In the genomic region with DNA sequence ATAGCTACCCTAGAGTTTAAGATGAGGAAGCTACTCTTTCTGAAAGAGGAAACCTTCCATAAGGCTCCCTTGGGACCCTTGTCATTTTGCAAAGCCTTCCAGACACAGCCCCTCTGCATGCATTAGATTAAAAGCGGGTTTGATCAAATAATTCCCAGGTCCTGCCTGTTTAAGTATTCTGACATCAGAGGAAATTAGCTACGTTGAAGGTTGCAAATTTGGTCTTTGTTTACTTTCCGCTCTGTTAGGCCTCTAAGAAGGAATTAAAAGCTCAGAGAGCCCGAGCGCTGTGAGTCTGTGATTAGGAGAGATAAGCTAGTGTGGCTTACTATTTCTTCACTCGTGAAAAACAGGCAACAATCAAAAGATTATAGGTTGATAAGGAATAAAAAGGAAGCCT, we compare ENCODE assay signal across 1 cellular context.
TF ChIP-seq lines count a peak whose summit lies in the region.

No MANE protein-coding gene starts in this region.

TF ChIP-seq in GM23338, 12 proteins besides CTCF, POLR2A, EP300 and RAD21 (continued from another document):
- TF ChIP-seq REST (IDR thresholded peaks at IDR 0.05; ENCODE audit: unreplicated experiment) (no peak), EZH2 (IDR thresholded peaks at IDR 0.05; ENCODE audit: low read depth, unreplicated experiment) (no peak), JUNB (IDR thresholded peaks at IDR 0.05; ENCODE audit: unreplicated experiment) (no peak), CREB1 (CRISPR knock-in tag; IDR thresholded peaks at IDR 0.05; ENCODE audit: low read depth) (no peak), EZH2phosphoT487 (IDR thresholded peaks at IDR 0.05; ENCODE audit: unreplicated experiment) (no peak), STAT1 (IDR thresholded peaks at IDR 0.05; ENCODE audit: unreplicated experiment) (no peak), POLR2AphosphoS5 (IDR thresholded peaks at IDR 0.05; ENCODE audit: low read depth) (no peak)
- TF ChIP-seq, protein P1, sequence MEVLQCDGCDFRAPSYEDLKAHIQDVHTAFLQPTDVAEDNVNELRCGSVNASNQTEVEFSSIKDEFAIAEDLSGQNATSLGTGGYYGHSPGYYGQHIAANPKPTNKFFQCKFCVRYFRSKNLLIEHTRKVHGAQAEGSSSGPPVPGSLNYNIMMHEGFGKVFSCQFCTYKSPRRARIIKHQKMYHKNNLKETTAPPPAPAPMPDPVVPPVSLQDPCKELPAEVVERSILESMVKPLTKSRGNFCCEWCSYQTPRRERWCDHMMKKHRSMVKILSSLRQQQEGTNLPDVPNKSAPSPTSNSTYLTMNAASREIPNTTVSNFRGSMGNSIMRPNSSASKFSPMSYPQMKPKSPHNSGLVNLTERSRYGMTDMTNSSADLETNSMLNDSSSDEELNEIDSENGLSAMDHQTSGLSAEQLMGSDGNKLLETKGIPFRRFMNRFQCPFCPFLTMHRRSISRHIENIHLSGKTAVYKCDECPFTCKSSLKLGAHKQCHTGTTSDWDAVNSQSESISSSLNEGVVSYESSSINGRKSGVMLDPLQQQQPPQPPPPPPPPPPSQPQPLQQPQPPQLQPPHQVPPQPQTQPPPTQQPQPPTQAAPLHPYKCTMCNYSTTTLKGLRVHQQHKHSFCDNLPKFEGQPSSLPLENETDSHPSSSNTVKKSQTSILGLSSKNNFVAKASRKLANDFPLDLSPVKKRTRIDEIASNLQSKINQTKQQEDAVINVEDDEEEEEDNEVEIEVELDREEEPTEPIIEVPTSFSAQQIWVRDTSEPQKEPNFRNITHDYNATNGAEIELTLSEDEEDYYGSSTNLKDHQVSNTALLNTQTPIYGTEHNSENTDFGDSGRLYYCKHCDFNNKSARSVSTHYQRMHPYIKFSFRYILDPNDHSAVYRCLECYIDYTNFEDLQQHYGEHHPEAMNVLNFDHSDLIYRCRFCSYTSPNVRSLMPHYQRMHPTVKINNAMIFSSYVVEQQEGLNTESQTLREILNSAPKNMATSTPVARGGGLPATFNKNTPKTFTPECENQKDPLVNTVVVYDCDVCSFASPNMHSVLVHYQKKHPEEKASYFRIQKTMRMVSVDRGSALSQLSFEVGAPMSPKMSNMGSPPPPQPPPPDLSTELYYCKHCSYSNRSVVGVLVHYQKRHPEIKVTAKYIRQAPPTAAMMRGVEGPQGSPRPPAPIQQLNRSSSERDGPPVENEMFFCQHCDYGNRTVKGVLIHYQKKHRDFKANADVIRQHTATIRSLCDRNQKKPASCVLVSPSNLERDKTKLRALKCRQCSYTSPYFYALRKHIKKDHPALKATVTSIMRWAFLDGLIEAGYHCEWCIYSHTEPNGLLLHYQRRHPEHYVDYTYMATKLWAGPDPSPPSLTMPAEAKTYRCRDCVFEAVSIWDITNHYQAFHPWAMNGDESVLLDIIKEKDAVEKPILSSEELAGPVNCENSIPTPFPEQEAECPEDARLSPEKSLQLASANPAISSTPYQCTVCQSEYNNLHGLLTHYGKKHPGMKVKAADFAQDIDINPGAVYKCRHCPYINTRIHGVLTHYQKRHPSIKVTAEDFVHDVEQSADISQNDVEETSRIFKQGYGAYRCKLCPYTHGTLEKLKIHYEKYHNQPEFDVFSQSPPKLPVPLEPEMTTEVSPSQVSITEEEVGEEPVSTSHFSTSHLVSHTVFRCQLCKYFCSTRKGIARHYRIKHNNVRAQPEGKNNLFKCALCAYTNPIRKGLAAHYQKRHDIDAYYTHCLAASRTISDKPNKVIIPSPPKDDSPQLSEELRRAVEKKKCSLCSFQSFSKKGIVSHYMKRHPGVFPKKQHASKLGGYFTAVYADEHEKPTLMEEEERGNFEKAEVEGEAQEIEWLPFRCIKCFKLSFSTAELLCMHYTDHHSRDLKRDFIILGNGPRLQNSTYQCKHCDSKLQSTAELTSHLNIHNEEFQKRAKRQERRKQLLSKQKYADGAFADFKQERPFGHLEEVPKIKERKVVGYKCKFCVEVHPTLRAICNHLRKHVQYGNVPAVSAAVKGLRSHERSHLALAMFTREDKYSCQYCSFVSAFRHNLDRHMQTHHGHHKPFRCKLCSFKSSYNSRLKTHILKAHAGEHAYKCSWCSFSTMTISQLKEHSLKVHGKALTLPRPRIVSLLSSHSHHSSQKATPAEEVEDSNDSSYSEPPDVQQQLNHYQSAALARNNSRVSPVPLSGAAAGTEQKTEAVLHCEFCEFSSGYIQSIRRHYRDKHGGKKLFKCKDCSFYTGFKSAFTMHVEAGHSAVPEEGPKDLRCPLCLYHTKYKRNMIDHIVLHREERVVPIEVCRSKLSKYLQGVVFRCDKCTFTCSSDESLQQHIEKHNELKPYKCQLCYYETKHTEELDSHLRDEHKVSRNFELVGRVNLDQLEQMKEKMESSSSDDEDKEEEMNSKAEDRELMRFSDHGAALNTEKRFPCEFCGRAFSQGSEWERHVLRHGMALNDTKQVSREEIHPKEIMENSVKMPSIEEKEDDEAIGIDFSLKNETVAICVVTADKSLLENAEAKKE (CRISPR knock-in tag; IDR thresholded peaks at IDR 0.05): no peak
TF ChIP-seq in GM23338: peak in this region for 0.
